In the genomic region with DNA sequence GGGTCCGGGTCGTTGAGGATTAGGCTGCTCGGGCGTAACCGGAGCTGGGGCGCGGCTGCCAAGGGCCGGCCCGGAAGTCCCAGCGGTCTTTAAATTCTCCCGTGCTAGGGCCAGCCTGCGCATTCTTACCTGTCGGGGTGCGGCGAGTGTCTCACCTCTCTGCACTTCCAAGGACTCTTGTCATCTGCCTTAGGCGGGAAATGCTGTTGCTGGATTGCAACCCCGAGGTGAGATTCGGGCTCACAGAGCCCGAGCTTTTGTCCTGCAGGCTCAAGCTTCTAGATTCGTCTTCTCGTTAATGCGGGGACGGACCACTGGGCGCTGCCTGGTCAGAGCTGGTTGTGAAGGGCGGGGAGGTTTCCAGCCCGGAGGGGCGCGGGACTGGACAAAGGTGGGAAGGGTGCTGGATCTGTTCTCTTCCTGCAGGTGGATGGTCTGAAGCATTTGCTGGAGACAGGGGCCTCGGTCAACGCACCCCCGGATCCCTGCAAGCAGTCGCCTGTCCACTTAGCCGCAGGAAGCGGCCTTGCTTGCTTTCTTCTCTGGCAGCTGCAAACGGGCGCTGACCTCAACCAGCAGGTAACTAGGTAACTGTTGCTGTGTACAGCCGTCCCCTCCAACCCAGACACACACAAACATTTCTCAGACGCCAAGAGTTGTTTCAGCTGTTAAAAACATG, we compare ENCODE assay signal across 8 cellular contexts. TPM values are rescaled to one million over a fixed set of nuclear protein-coding genes. Genes with fewer than 3 reads are reported as not detected.
DNase-seq lines count a peak whose midpoint lies in the region; ATAC-seq and TF ChIP-seq lines count a peak whose summit lies in the region.

A gene with protein sequence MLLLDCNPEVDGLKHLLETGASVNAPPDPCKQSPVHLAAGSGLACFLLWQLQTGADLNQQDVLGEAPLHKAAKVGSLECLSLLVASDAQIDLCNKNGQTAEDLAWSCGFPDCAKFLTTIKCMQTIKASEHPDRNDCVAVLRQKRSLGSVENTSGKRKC (plus strand): TSS at position 118 of the 679 bp plus-strand sequence. CDS start 83 bp downstream, at position 201.

- peaks cover 25% of the 10 kb centered on the region for H3K4me1 ChIP-seq in lower lobe of right lung
- H3K4me1 ChIP-seq in thoracic aorta (ENCODE audit: control insufficient read depth in 1 of 2, low read depth in 2 of 2) = peaks cover 9 to 41% of the 10 kb centered on the region in 2 donors

- H3K27me3 ChIP-seq in lower lobe of right lung (ENCODE audit: low read depth) (no peaks in the 10 kb centered on the region), thoracic aorta (replicated peaks; ENCODE audit: insufficient read depth) (no peaks in the 10 kb centered on the region)

- peak within 1 kb of the TSS; percentile 99 for H3K27ac ChIP-seq in lower lobe of right lung
- H3K27ac ChIP-seq in thoracic aorta = peak within 1 kb of the TSS; percentile 98

- peaks cover 31% of the 10 kb centered on the region for H3K36me3 ChIP-seq in lower lobe of right lung
- no peaks in the 10 kb centered on the region for H3K36me3 ChIP-seq in thoracic aorta

- H3K4me3 ChIP-seq in lower lobe of right lung (peak within 1 kb of the TSS; percentile 86), thoracic aorta (peak within 1 kb of the TSS; percentile 95)

- ATAC-seq in HG02870 (IDR thresholded peaks at IDR 0.05; ENCODE audit: unreplicated experiment) = peak; percentile 0
- peak; percentile 57 to 67 for ATAC-seq in lower lobe of right lung
- ATAC-seq in thoracic aorta (ENCODE audit: insufficient number of reproducible peaks, low FRiP score, low read depth) = peak; percentile 13
- no peak for ATAC-seq in GM18498 (IDR thresholded peaks at IDR 0.05; ENCODE audit: unreplicated experiment)

- no peak for TF ChIP-seq CTCF in lower lobe of right lung (IDR thresholded peaks at IDR 0.05)
- TF ChIP-seq CTCF in thoracic aorta (IDR thresholded peaks at IDR 0.05) = peak; percentile 30

- intact Hi-C loops in lower lobe of right lung (cut with DNase I) = no loop called here

- DNase-seq in DMS114 treated with DMSO at 0.1 percent for 48 hours (lab: John Stamatoyannopoulos, UW; ENCODE audit: unreplicated experiment) = peak; percentile 20
- DNase-seq in RPMI8226 = peak; percentile 60
- DNase-seq in dermis microvascular lymphatic vessel endothelial cell (ENCODE audit: low read depth in 2 of 2) = peak; percentile 60 to 88
- peak; percentile 77 for DNase-seq in lower lobe of right lung
- no peak for DNase-seq in thoracic aorta (ENCODE audit: low spot score)
- DNase-seq in NOMO-1 treated with dmso at 0.1 percent for 144 hours (lab: John Stamatoyannopoulos, UW; ENCODE audit: unreplicated experiment) = no peak

- no peaks in the 10 kb centered on the region for H3K9me3 ChIP-seq in lower lobe of right lung
- H3K9me3 ChIP-seq in thoracic aorta = no peaks in the 10 kb centered on the region

RNA-seq across cellular contexts. Expression of the gene that starts here (rescaled TPM):
- total RNA-seq in dermis microvascular lymphatic vessel endothelial cell (6.4 and 9.1 TPM in 2 replicates), lower lobe of right lung (15.7 TPM), thoracic aorta (10 to 100 TPM; 15.7 to 24.2 TPM)

Comparison
In these comparisons a context has a peak if more than half of its experiments do, and no peak if none do; other contexts are left out.
1. DNase-seq: peak in DMS114 treated with DMSO at 0.1 percent for 48 hours (single experiment), RPMI8226 (single experiment), dermis microvascular lymphatic vessel endothelial cell (2 of 2) and lower lobe of right lung (single experiment); none in thoracic aorta (single experiment) and NOMO-1 treated with dmso at 0.1 percent for 144 hours (single experiment).